ENCODE assay signal across 1 cellular context in the genomic region with DNA sequence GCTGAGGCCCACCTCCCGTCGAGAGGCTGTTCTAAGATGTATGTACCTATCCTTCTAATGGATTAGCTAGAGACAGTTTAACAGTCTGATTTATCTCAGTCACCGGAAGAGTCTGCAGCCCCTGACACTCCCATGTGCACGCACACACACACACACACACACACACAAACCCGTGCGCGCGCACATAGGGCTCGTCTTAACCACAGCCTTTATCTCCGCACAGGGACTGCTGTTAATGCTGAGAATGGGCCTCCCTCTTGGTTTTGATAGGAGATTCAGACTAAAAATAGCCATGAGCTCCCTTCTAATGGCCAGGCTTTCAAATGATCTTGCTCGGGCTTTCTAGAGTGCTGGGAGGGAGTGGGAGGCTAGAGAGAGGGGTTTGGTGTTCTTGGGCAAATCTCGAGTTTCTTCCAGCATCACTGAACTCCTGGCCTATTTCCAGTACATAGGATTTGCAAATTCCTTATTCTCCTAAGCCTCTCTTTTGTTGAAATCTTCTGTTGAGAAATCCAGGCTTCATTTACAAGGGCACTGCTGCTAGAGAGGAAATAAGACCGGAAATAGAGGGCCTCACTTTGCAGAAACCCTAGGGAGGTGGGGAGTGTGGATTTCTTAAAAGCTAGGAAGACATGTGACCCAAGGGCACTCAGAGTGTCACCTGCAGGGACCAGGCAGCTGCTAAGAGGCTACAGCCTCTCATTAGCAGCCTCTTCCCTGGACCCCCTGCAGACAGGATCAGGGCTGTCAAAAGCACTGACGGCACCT.
TF ChIP-seq lines count a peak whose summit lies in the region.

No MANE protein-coding gene starts in this region.

TF ChIP-seq in K562, 482 proteins besides CTCF, POLR2A, EP300 and RAD21 (continued from another document and continues in another):
- peak; percentile 78; the same call in 1 of the 2 replicates for TF ChIP-seq ZNF175 (CRISPR knock-in tag; IDR thresholded peaks at IDR 0.05; ENCODE audit: low read depth)
- no peak for TF ChIP-seq DNMT1 (IDR thresholded peaks at IDR 0.05)
- no peak for TF ChIP-seq ZNF311 (CRISPR knock-in tag; IDR thresholded peaks at IDR 0.05)
- TF ChIP-seq, protein P1, sequence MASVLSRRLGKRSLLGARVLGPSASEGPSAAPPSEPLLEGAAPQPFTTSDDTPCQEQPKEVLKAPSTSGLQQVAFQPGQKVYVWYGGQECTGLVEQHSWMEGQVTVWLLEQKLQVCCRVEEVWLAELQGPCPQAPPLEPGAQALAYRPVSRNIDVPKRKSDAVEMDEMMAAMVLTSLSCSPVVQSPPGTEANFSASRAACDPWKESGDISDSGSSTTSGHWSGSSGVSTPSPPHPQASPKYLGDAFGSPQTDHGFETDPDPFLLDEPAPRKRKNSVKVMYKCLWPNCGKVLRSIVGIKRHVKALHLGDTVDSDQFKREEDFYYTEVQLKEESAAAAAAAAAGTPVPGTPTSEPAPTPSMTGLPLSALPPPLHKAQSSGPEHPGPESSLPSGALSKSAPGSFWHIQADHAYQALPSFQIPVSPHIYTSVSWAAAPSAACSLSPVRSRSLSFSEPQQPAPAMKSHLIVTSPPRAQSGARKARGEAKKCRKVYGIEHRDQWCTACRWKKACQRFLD (CRISPR knock-in tag; IDR thresholded peaks at IDR 0.05), result peak; percentile 82
- TF ChIP-seq TAL1 (IDR thresholded peaks at IDR 0.05), result peak; percentile 93
- peak; percentile 99 for TF ChIP-seq MEF2A (IDR thresholded peaks at IDR 0.05; ENCODE audit: control insufficient read depth, low read depth, low read length)
- TF ChIP-seq, protein P2, sequence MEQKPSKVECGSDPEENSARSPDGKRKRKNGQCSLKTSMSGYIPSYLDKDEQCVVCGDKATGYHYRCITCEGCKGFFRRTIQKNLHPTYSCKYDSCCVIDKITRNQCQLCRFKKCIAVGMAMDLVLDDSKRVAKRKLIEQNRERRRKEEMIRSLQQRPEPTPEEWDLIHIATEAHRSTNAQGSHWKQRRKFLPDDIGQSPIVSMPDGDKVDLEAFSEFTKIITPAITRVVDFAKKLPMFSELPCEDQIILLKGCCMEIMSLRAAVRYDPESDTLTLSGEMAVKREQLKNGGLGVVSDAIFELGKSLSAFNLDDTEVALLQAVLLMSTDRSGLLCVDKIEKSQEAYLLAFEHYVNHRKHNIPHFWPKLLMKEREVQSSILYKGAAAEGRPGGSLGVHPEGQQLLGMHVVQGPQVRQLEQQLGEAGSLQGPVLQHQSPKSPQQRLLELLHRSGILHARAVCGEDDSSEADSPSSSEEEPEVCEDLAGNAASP (IDR thresholded peaks at IDR 0.05), result no peak
- TF ChIP-seq SAP30 (IDR thresholded peaks at IDR 0.05; ENCODE audit: borderline replicate concordance, insufficient read depth, low read depth, low read length, poor library complexity, severe bottlenecking), result no peak
- TF ChIP-seq CHD4 (IDR thresholded peaks at IDR 0.05; ENCODE audit: insufficient read depth, insufficient replicate concordance, low read depth, low read length, poor library complexity, severe bottlenecking), result no peak
- no peak for TF ChIP-seq HNRNPH1 (optimal IDR thresholded peaks at IDR 0.05; ENCODE audit: low read depth, low read length)
- no peak for TF ChIP-seq ZNF23 (CRISPR knock-in tag; IDR thresholded peaks at IDR 0.05)
- TF ChIP-seq RB1 (IDR thresholded peaks at IDR 0.05; ENCODE audit: low read depth), result no peak
- peak in 1 of 2 experiments; percentile 71; a peak in 1 of 4 replicates for TF ChIP-seq KDM4B (IDR thresholded peaks at IDR 0.05; ENCODE audit: borderline replicate concordance in 2 of 2, low read depth in 1 of 2)
- TF ChIP-seq, protein P3, sequence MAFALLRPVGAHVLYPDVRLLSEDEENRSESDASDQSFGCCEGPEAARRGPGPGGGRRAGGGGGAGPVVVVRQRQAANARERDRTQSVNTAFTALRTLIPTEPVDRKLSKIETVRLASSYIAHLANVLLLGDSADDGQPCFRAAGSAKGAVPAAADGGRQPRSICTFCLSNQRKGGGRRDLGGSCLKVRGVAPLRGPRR (CRISPR knock-in tag; IDR thresholded peaks at IDR 0.05), result no peak
- peak; percentile 55 for TF ChIP-seq CCNT2 (IDR thresholded peaks at IDR 0.05; ENCODE audit: borderline replicate concordance, extremely low read depth, insufficient read length, low read depth, low read length)
- no peak for TF ChIP-seq SRSF1 (IDR thresholded peaks at IDR 0.05; ENCODE audit: low read depth, low read length)
- TF ChIP-seq HDGF (IDR thresholded peaks at IDR 0.05), result no peak
- TF ChIP-seq ATF1 (CRISPR knock-in tag; IDR thresholded peaks at IDR 0.05), result no peak
- peak; percentile 68 for TF ChIP-seq ATF1 (tag; IDR thresholded peaks at IDR 0.05)
- peak in 1 of 2 experiments; percentile 45; a peak in 1 of 4 replicates for TF ChIP-seq TEAD1 (CRISPR knock-in tag; IDR thresholded peaks at IDR 0.05)
- TF ChIP-seq ZNF133 (CRISPR knock-in tag; IDR thresholded peaks at IDR 0.05), result no peak
- TF ChIP-seq, protein P4, sequence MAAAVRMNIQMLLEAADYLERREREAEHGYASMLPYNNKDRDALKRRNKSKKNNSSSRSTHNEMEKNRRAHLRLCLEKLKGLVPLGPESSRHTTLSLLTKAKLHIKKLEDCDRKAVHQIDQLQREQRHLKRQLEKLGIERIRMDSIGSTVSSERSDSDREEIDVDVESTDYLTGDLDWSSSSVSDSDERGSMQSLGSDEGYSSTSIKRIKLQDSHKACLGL (CRISPR knock-in tag; IDR thresholded peaks at IDR 0.05; ENCODE audit: borderline replicate concordance, poor library complexity, severe bottlenecking), result no peak
- peak; percentile 85 to 98 for TF ChIP-seq RCOR1 (IDR thresholded peaks at IDR 0.05; ENCODE audit: borderline replicate concordance in 1 of 2, low read depth in 2 of 2, low read length in 2 of 2)
- TF ChIP-seq, protein P5, sequence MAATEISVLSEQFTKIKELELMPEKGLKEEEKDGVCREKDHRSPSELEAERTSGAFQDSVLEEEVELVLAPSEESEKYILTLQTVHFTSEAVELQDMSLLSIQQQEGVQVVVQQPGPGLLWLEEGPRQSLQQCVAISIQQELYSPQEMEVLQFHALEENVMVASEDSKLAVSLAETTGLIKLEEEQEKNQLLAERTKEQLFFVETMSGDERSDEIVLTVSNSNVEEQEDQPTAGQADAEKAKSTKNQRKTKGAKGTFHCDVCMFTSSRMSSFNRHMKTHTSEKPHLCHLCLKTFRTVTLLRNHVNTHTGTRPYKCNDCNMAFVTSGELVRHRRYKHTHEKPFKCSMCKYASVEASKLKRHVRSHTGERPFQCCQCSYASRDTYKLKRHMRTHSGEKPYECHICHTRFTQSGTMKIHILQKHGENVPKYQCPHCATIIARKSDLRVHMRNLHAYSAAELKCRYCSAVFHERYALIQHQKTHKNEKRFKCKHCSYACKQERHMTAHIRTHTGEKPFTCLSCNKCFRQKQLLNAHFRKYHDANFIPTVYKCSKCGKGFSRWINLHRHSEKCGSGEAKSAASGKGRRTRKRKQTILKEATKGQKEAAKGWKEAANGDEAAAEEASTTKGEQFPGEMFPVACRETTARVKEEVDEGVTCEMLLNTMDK (IDR thresholded peaks at IDR 0.05; ENCODE audit: borderline replicate concordance, insufficient read depth, low read depth, low read length, poor library complexity, severe bottlenecking), result no peak
- TF ChIP-seq ZNF76 (CRISPR knock-in tag; IDR thresholded peaks at IDR 0.05; ENCODE audit: borderline replicate concordance), result no peak
- TF ChIP-seq RBFOX2 (IDR thresholded peaks at IDR 0.05; ENCODE audit: low read depth, low read length), result no peak
- TF ChIP-seq, protein P6, sequence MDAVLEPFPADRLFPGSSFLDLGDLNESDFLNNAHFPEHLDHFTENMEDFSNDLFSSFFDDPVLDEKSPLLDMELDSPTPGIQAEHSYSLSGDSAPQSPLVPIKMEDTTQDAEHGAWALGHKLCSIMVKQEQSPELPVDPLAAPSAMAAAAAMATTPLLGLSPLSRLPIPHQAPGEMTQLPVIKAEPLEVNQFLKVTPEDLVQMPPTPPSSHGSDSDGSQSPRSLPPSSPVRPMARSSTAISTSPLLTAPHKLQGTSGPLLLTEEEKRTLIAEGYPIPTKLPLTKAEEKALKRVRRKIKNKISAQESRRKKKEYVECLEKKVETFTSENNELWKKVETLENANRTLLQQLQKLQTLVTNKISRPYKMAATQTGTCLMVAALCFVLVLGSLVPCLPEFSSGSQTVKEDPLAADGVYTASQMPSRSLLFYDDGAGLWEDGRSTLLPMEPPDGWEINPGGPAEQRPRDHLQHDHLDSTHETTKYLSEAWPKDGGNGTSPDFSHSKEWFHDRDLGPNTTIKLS (IDR thresholded peaks at IDR 0.05; ENCODE audit: borderline replicate concordance, low read depth), result no peak
- no peak for TF ChIP-seq MIER1 (IDR thresholded peaks at IDR 0.05; ENCODE audit: low read depth)
- TF ChIP-seq PPARD (CRISPR knock-in tag; IDR thresholded peaks at IDR 0.05), result no peak
- TF ChIP-seq MCM2 (IDR thresholded peaks at IDR 0.05; ENCODE audit: low read depth), result no peak
- TF ChIP-seq U2AF1 (optimal IDR thresholded peaks at IDR 0.05; ENCODE audit: low read depth, low read length), result no peak
- TF ChIP-seq XRCC4 (IDR thresholded peaks at IDR 0.05; ENCODE audit: extremely low read depth, insufficient read depth, insufficient read length), result no peak
- peak; percentile 74; the same call in 1 of the 2 replicates for TF ChIP-seq ZNF766 (CRISPR knock-in tag; conservative IDR thresholded peaks at IDR 0.05)
- no peak for TF ChIP-seq HCFC1 (IDR thresholded peaks at IDR 0.05; ENCODE audit: low read depth, low read length)
- TF ChIP-seq, protein P7, sequence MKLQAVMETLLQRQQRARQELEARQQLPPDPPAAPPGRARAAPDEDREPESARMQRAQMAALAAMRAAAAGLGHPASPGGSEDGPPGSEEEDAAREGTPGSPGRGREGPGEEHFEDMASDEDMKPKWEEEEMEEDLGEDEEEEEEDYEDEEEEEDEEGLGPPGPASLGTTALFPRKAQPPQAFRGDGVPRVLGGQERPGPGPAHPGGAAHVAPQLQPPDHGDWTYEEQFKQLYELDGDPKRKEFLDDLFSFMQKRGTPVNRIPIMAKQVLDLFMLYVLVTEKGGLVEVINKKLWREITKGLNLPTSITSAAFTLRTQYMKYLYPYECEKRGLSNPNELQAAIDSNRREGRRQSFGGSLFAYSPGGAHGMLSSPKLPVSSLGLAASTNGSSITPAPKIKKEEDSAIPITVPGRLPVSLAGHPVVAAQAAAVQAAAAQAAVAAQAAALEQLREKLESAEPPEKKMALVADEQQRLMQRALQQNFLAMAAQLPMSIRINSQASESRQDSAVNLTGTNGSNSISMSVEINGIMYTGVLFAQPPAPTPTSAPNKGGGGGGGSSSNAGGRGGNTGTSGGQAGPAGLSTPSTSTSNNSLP (IDR thresholded peaks at IDR 0.05; ENCODE audit: borderline replicate concordance, low read depth, low read length), result peak; percentile 72; the same call in 1 of the 2 replicates
- TF ChIP-seq, protein P8, sequence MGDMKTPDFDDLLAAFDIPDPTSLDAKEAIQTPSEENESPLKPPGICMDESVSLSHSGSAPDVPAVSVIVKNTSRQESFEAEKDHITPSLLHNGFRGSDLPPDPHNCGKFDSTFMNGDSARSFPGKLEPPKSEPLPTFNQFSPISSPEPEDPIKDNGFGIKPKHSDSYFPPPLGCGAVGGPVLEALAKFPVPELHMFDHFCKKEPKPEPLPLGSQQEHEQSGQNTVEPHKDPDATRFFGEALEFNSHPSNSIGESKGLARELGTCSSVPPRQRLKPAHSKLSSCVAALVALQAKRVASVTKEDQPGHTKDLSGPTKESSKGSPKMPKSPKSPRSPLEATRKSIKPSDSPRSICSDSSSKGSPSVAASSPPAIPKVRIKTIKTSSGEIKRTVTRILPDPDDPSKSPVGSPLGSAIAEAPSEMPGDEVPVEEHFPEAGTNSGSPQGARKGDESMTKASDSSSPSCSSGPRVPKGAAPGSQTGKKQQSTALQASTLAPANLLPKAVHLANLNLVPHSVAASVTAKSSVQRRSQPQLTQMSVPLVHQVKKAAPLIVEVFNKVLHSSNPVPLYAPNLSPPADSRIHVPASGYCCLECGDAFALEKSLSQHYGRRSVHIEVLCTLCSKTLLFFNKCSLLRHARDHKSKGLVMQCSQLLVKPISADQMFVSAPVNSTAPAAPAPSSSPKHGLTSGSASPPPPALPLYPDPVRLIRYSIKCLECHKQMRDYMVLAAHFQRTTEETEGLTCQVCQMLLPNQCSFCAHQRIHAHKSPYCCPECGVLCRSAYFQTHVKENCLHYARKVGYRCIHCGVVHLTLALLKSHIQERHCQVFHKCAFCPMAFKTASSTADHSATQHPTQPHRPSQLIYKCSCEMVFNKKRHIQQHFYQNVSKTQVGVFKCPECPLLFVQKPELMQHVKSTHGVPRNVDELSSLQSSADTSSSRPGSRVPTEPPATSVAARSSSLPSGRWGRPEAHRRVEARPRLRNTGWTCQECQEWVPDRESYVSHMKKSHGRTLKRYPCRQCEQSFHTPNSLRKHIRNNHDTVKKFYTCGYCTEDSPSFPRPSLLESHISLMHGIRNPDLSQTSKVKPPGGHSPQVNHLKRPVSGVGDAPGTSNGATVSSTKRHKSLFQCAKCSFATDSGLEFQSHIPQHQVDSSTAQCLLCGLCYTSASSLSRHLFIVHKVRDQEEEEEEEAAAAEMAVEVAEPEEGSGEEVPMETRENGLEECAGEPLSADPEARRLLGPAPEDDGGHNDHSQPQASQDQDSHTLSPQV (IDR thresholded peaks at IDR 0.05), result no peak
- TF ChIP-seq GTF2A2 (tag; IDR thresholded peaks at IDR 0.05), result no peak
- no peak for TF ChIP-seq HMGN3 (IDR thresholded peaks at IDR 0.05; ENCODE audit: borderline replicate concordance, extremely low read depth, insufficient read length, low read depth, low read length)
- peak; percentile 65 for TF ChIP-seq DACH1 (IDR thresholded peaks at IDR 0.05; ENCODE audit: partially characterized antibody)
- TF ChIP-seq FOS (IDR thresholded peaks at IDR 0.05; ENCODE audit: extremely low read depth, insufficient read length), result no peak
- TF ChIP-seq CC2D1A (IDR thresholded peaks at IDR 0.05), result peak; percentile 71; the same call in 1 of the 2 replicates
- TF ChIP-seq, protein P9, sequence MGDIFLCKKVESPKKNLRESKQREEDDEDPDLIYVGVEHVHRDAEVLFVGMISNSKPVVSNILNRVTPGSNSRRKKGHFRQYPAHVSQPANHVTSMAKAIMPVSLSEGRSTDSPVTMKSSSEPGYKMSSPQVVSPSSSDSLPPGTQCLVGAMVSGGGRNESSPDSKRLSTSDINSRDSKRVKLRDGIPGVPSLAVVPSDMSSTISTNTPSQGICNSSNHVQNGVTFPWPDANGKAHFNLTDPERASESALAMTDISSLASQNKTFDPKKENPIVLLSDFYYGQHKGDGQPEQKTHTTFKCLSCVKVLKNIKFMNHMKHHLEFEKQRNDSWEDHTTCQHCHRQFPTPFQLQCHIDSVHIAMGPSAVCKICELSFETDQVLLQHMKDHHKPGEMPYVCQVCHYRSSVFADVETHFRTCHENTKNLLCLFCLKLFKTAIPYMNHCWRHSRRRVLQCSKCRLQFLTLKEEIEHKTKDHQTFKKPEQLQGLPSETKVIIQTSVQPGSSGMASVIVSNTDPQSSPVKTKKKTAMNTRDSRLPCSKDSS (IDR thresholded peaks at IDR 0.05; ENCODE audit: low read depth, partially characterized antibody), result no peak
- no peak for TF ChIP-seq FOXA1 (IDR thresholded peaks at IDR 0.05; ENCODE audit: borderline replicate concordance)
- TF ChIP-seq SRSF3 (IDR thresholded peaks at IDR 0.05; ENCODE audit: insufficient read depth, low read length), result no peak
- TF ChIP-seq RBBP5 (IDR thresholded peaks at IDR 0.05; ENCODE audit: borderline replicate concordance, insufficient read depth, low read length, poor library complexity, severe bottlenecking), result no peak
